ENCODE assay signal across 16 cellular contexts in genomic region chrX:44913656-44914531, GRCh38. TPM values are rescaled to one million over a fixed set of nuclear protein-coding genes. Genes with fewer than 3 reads are reported as not detected.
DNase-seq lines count a peak whose midpoint lies in the region; ATAC-seq and TF ChIP-seq lines count a peak whose summit lies in the region.
"Had no signal": no experiment of that assay in that cellular context is flagged by ENCODE, and none has a peak within 500 bp of the region (broad histone marks: within the 10 kb centered on the region; RNA-seq: fewer than 3 reads in every experiment).

No MANE protein-coding gene starts in this region.

- no peak overlapping the region for H2AK5ac ChIP-seq in neuronal stem cell (ENCODE audit: low read depth, low read length)

- H3K27me3 ChIP-seq in Caco-2 (replicated peaks; ENCODE audit: control insufficient read depth, insufficient read depth, low read length), result no peaks in the 10 kb centered on the region
- no peaks in the 10 kb centered on the region for H3K27me3 ChIP-seq in hepatocyte
- H3K27me3 ChIP-seq in neuronal stem cell (ENCODE audit: control insufficient read depth in 3 of 3, insufficient read depth in 3 of 3, low read depth in 1 of 3, low read length in 3 of 3), result no peaks in the 10 kb centered on the region
- H3K27me3 ChIP-seq in MM.1S (replicated peaks; ENCODE audit: insufficient read depth, low read length), result no peaks in the 10 kb centered on the region
- H3K27me3 ChIP-seq: cardiac muscle cell had no signal

- CTCF ChIA-PET in Caco-2 (lab: Charles Lee), result no interaction called here

- H3K79me1 ChIP-seq in neuronal stem cell (ENCODE audit: low read depth, low read length), result peaks cover 2% of the 10 kb centered on the region

- peak overlapping the region; percentile 71 for H3K27ac ChIP-seq in hepatocyte
- H3K27ac ChIP-seq in neuronal stem cell (replicated peaks; ENCODE audit: low read length), result no peak overlapping the region
- no peak overlapping the region for H3K27ac ChIP-seq in MM.1S (ENCODE audit: low read length)
- H3K27ac ChIP-seq: cardiac muscle cell had no signal

- no peak overlapping the region for H2BK120ac ChIP-seq in neuronal stem cell (ENCODE audit: low read depth, low read length)

- H3F3A ChIP-seq in MM.1S (ENCODE audit: insufficient read depth, low read length), result no peaks in the 10 kb centered on the region

- peaks cover 6% of the 10 kb centered on the region for H3K36me3 Mint-ChIP-seq in Caco-2 (ENCODE audit: insufficient read depth, unreplicated experiment)
- H3K36me3 Mint-ChIP-seq: immature natural killer cell had no signal

- no peak overlapping the region for H3K4ac ChIP-seq in neuronal stem cell (ENCODE audit: low read length)

- WGBS in hepatocyte (ENCODE audit: low lambda C conversion rate, missing lambda C conversion rate), result 67% methylated on average over 9 of the region's 9 CpGs
- no CpG with 5 or more reads among the region's 9 CpGs for WGBS in neuronal stem cell (ENCODE audit: extremely low coverage in 2 of 2, insufficient read length in 2 of 2, insufficient replicate concordance in 1 of 2), 2 donors

- no peak overlapping the region for H4K8ac ChIP-seq in neuronal stem cell (ENCODE audit: low read depth, low read length)

- no peak for TF ChIP-seq CTCF in Caco-2 (IDR thresholded peaks at IDR 0.05; ENCODE audit: insufficient read depth in 1 of 2, low read depth in 1 of 2, low read length in 1 of 2, severe bottlenecking in 1 of 2, unreplicated experiment in 1 of 2)
- no peak for TF ChIP-seq CTCF in hepatocyte (IDR thresholded peaks at IDR 0.05; ENCODE audit: poor library complexity)
- TF ChIP-seq CTCF in MM.1S (IDR thresholded peaks at IDR 0.05; ENCODE audit: low read length), result no peak

- intact Hi-C loops in Caco-2 (cut with micrococcal nuclease; ENCODE audit: unreplicated experiment), result no loop called here

- H2AFZ ChIP-seq in hepatocyte (no peak overlapping the region), neuronal stem cell (ENCODE audit: low read length) (no peak overlapping the region), MM.1S (ENCODE audit: low read length) (no peak overlapping the region)
- H2AFZ ChIP-seq: GM23338 had no signal

- POLR2A ChIA-PET in Caco-2 (lab: Charles Lee), result no interaction called here

- H3K4me2 ChIP-seq in hepatocyte (peak overlapping the region; percentile 57), neuronal stem cell (ENCODE audit: insufficient read depth, low read length, poor library complexity, severe bottlenecking) (no peak overlapping the region), MM.1S (ENCODE audit: low read depth, low read length) (no peak overlapping the region)
- H3K4me2 ChIP-seq: GM23338 had no signal

- H2BK12ac ChIP-seq in neuronal stem cell (ENCODE audit: low read length), result no peak overlapping the region

- no peak overlapping the region for H3K23ac ChIP-seq in neuronal stem cell (ENCODE audit: low read depth, low read length, poor library complexity)

- peaks cover 10% of the 10 kb centered on the region for H3K4me1 Mint-ChIP-seq in Caco-2 (ENCODE audit: low read depth, unreplicated experiment)
- H3K4me1 Mint-ChIP-seq: GM23338, nephron had no signal

- H3K79me2 ChIP-seq in hepatocyte (peaks cover 85% of the 10 kb centered on the region), MM.1S (ENCODE audit: low read length) (peaks cover 88% of the 10 kb centered on the region)

- H3K9me3 ChIP-seq in Caco-2 (no peaks in the 10 kb centered on the region), hepatocyte (ENCODE audit: low read depth) (no peaks in the 10 kb centered on the region), neuronal stem cell (replicated peaks in 1 of 2; ENCODE audit: control insufficient read depth in 2 of 2, insufficient read depth in 1 of 2, low read depth in 1 of 2, low read length in 2 of 2) (peaks cover 0 to 7% of the 10 kb centered on the region in 2 donors), MM.1S (replicated peaks; ENCODE audit: insufficient read depth, low read length) (no peaks in the 10 kb centered on the region)

- H4K91ac ChIP-seq in neuronal stem cell (ENCODE audit: low read depth, low read length, poor library complexity), result no peak overlapping the region

- H3K14ac ChIP-seq in neuronal stem cell (ENCODE audit: low read length), result no peak overlapping the region

- peak overlapping the region; percentile 50 for H3K27ac Mint-ChIP-seq in Caco-2 (ENCODE audit: unreplicated experiment)
- H3K27ac Mint-ChIP-seq: GM23338 had no signal

- no peak overlapping the region for H2BK5ac ChIP-seq in neuronal stem cell (ENCODE audit: low read length)

- H3K4me1 ChIP-seq in Caco-2 (peaks cover 20% of the 10 kb centered on the region), hepatocyte (ENCODE audit: insufficient read depth) (no peaks in the 10 kb centered on the region), neuronal stem cell (ENCODE audit: control insufficient read depth in 2 of 2, insufficient read depth in 1 of 2, low read depth in 1 of 2, low read length in 2 of 2) (no peaks in the 10 kb centered on the region), MM.1S (ENCODE audit: low read length) (0 out of 2 replicates have a peak, but pooled peaks cover 3% of the 10 kb centered on the region)

- H3K27me3 Mint-ChIP-seq in Caco-2 (ENCODE audit: insufficient read depth, unreplicated experiment), result no peaks in the 10 kb centered on the region

- H3K4me3 Mint-ChIP-seq in Caco-2 (ENCODE audit: unreplicated experiment), result peak overlapping the region; percentile 25
- H3K4me3 Mint-ChIP-seq: GM23338, nephron had no signal

- H4K20me1 ChIP-seq in hepatocyte (ENCODE audit: insufficient read depth, poor library complexity, severe bottlenecking) (peaks cover 14% of the 10 kb centered on the region), MM.1S (ENCODE audit: insufficient read depth, low read length) (no peaks in the 10 kb centered on the region; the same call in 1 of the 2 replicates)

- H3K36me3 ChIP-seq in Caco-2 (ENCODE audit: control insufficient read depth, insufficient read depth, low read length) (no peaks in the 10 kb centered on the region), hepatocyte (replicated peaks; ENCODE audit: insufficient read depth, low read depth) (no peaks in the 10 kb centered on the region), neuronal stem cell (replicated peaks in 1 of 2; ENCODE audit: control insufficient read depth in 2 of 2, insufficient read depth in 2 of 2, low read length in 2 of 2) (no peaks in the 10 kb centered on the region), MM.1S (replicated peaks; ENCODE audit: insufficient read depth, low read length) (no peaks in the 10 kb centered on the region)
- H3K36me3 ChIP-seq: cardiac muscle cell had no signal

- BruUV-seq in Caco-2 (replicated peaks; lab: Mats Ljungman, UMichigan), result no TSS peak

- ATAC-seq in GM19452 (IDR thresholded peaks at IDR 0.05; ENCODE audit: unreplicated experiment), result peak; percentile 46
- ATAC-seq in HG03159 (IDR thresholded peaks at IDR 0.05; ENCODE audit: unreplicated experiment), result peak; percentile 50
- ATAC-seq: GM23338, PC-3 had no signal

- H3K9me3 Mint-ChIP-seq in Caco-2 (ENCODE audit: unreplicated experiment), result no peaks in the 10 kb centered on the region
- H3K9me3 Mint-ChIP-seq: immature natural killer cell had no signal

- H3K9ac ChIP-seq in neuronal stem cell (ENCODE audit: low read depth, low read length, poor library complexity) (no peak overlapping the region), MM.1S (ENCODE audit: low read length) (no peak overlapping the region)

- no peak overlapping the region for H3K18ac ChIP-seq in neuronal stem cell (ENCODE audit: low read length)

- H3K4me3 ChIP-seq in Caco-2 (ENCODE audit: low read depth, low read length), result no peak overlapping the region
- H3K4me3 ChIP-seq in hepatocyte, result no peak overlapping the region
- H3K4me3 ChIP-seq in neuronal stem cell (ENCODE audit: low read length in 2 of 2), result no peak overlapping the region
- H3K4me3 ChIP-seq in MM.1S (ENCODE audit: low read length), result no peak overlapping the region
- H3K4me3 ChIP-seq: cardiac muscle cell, GM23338 had no signal

- H2BK15ac ChIP-seq in neuronal stem cell (ENCODE audit: low read length), result no peak overlapping the region

- no peak for DNase-seq in Caco-2
- no peak for DNase-seq in hepatocyte (ENCODE audit: low spot score)
- no peak for DNase-seq in neuronal stem cell (ENCODE audit: low spot score)
- DNase-seq in MM.1S, result no peak
- no peak for DNase-seq in activated effector memory CD4-positive, alpha-beta T cell treated with anti-CD3 and anti-CD28 coated beads, Interleukin-2, amount 50 U/mL, for 16 hours
- DNase-seq in RPMI8226, result no peak
- DNase-seq: immature natural killer cell; NCI-H2029 treated with DMSO at 0.1 percent for 48 hours; PC-3; stimulated activated CD4-positive, alpha-beta T cell treated with anti-CD3 and anti-CD28 coated beads, Interleukin-15, amount 100 ng/mL, for 24 hours; T-helper 9 cell had no signal

- H3K9me2 ChIP-seq in hepatocyte (replicated peaks; ENCODE audit: insufficient read depth) (no peaks in the 10 kb centered on the region), MM.1S (replicated peaks; ENCODE audit: insufficient read depth, low read length) (no peaks in the 10 kb centered on the region)

RNA-seq across cellular contexts. Expression of gene KDM6A, which starts 40.9 kb away (rescaled TPM):
- 34.2 and 44.1 TPM in 2 replicates for total RNA-seq in Caco-2 (2022)
- 46.2 and 55.7 TPM in 2 replicates for total RNA-seq in hepatocyte
- 13.7 and 20.8 TPM in 2 replicates for polyA plus RNA-seq in hepatocyte
- 23.6 TPM for polyA plus RNA-seq in neuronal stem cell (2013, experiment 1 of 2)
- polyA plus RNA-seq in neuronal stem cell (2013, experiment 2 of 2), result 22.9 TPM
